8 cellular contexts compared by ENCODE assay signal in genomic region chr2:130727286-130727924, GRCh38. TPM values are rescaled to one million over a fixed set of nuclear protein-coding genes. Genes with fewer than 3 reads are reported as not detected.
DNase-seq lines count a peak whose midpoint lies in the region; ATAC-seq and TF ChIP-seq lines count a peak whose summit lies in the region.

No MANE protein-coding gene starts in this region.

- peak overlapping the region; percentile 58 to 76 for H3K27ac Mint-ChIP-seq in natural killer cell treated with Interleukin-12 subunit alpha and Interleukin-12 subunit beta and Interleukin-15 and Interleukin-18, amount 100 ng/mL, for 72 hours
- H3K27ac Mint-ChIP-seq in stimulated activated naive B cell treated with anti-CD40 and anti-IgM and Interleukin-4, amounts not matched to agents 10 μg/mL and 1 μg/mL and 100 μg/mL, for 72 hours = peak overlapping the region; percentile 75

- CTCF ChIA-PET in AG04450 (lab: Charles Lee) = no interaction called here

- TF ChIP-seq CTCF in AG04450 (IDR thresholded peaks at IDR 0.05; ENCODE audit: low read depth, low read length) = no peak
- TF ChIP-seq CTCF in fibroblast of mammary gland (conservative IDR thresholded peaks at IDR 0.05; ENCODE audit: control insufficient read depth, insufficient read depth, low read depth, low read length) = no peak

- H3K4me1 Mint-ChIP-seq in activated T-cell treated with anti-CD3 and anti-CD28 coated beads, Interleukin-2, amount 50 U/mL, for 4 hours (ENCODE audit: low read depth) = peaks cover 17% of the 10 kb centered on the region
- peaks cover 4 to 9% of the 10 kb centered on the region in 2 donors for H3K4me1 Mint-ChIP-seq in natural killer cell treated with Interleukin-12 subunit alpha and Interleukin-12 subunit beta and Interleukin-15 and Interleukin-18, amount 100 ng/mL, for 72 hours (ENCODE audit: low read depth in 2 of 2)
- H3K4me1 Mint-ChIP-seq in stimulated activated naive B cell treated with anti-CD40 and anti-IgM and Interleukin-4, amounts not matched to agents 10 μg/mL and 1 μg/mL and 100 μg/mL, for 72 hours = peaks cover 3 to 16% of the 10 kb centered on the region in 2 donors

- H3K4me3 Mint-ChIP-seq in activated T-cell treated with anti-CD3 and anti-CD28 coated beads, Interleukin-2, amount 50 U/mL, for 4 hours = peak overlapping the region; percentile 81
- H3K4me3 Mint-ChIP-seq in natural killer cell treated with Interleukin-12 subunit alpha and Interleukin-12 subunit beta and Interleukin-15 and Interleukin-18, amount 100 ng/mL, for 72 hours = peak overlapping the region; percentile 71
- H3K4me3 Mint-ChIP-seq in stimulated activated naive B cell treated with anti-CD40 and anti-IgM and Interleukin-4, amounts not matched to agents 10 μg/mL and 1 μg/mL and 100 μg/mL, for 72 hours = peak overlapping the region; percentile 78 to 82

- ATAC-seq in GM18907 (IDR thresholded peaks at IDR 0.05; ENCODE audit: unreplicated experiment) (peak; percentile 92), HG03175 (IDR thresholded peaks at IDR 0.05; ENCODE audit: unreplicated experiment) (peak; percentile 85)
- ATAC-seq in activated T-cell treated with anti-CD3 and anti-CD28 coated beads, Interleukin-2, amount 50 U/mL, for 4 hours = peak; percentile 94 to 95
- peak; percentile 96 to 97 for ATAC-seq in natural killer cell treated with Interleukin-12 subunit alpha and Interleukin-12 subunit beta and Interleukin-15 and Interleukin-18, amount 100 ng/mL, for 72 hours
- peak; percentile 94 for ATAC-seq in stimulated activated naive B cell treated with anti-CD40 and anti-IgM and Interleukin-4, amounts not matched to agents 10 μg/mL and 1 μg/mL and 100 μg/mL, for 72 hours (replicated peaks)

- H3K36me3 Mint-ChIP-seq in activated T-cell treated with anti-CD3 and anti-CD28 coated beads, Interleukin-2, amount 50 U/mL, for 4 hours (ENCODE audit: insufficient read depth) = no peaks in the 10 kb centered on the region
- no peaks in the 10 kb centered on the region for H3K36me3 Mint-ChIP-seq in natural killer cell treated with Interleukin-12 subunit alpha and Interleukin-12 subunit beta and Interleukin-15 and Interleukin-18, amount 100 ng/mL, for 72 hours
- no peaks in the 10 kb centered on the region for H3K36me3 Mint-ChIP-seq in stimulated activated naive B cell treated with anti-CD40 and anti-IgM and Interleukin-4, amounts not matched to agents 10 μg/mL and 1 μg/mL and 100 μg/mL, for 72 hours

- H3K27me3 Mint-ChIP-seq in activated T-cell treated with anti-CD3 and anti-CD28 coated beads, Interleukin-2, amount 50 U/mL, for 4 hours (ENCODE audit: low read depth) = peaks cover 1% of the 10 kb centered on the region
- peaks cover 0 to 2% of the 10 kb centered on the region in 2 donors for H3K27me3 Mint-ChIP-seq in natural killer cell treated with Interleukin-12 subunit alpha and Interleukin-12 subunit beta and Interleukin-15 and Interleukin-18, amount 100 ng/mL, for 72 hours
- H3K27me3 Mint-ChIP-seq in stimulated activated naive B cell treated with anti-CD40 and anti-IgM and Interleukin-4, amounts not matched to agents 10 μg/mL and 1 μg/mL and 100 μg/mL, for 72 hours = peaks cover 15 to 42% of the 10 kb centered on the region in 2 donors

- H3K9me3 Mint-ChIP-seq in activated T-cell treated with anti-CD3 and anti-CD28 coated beads, Interleukin-2, amount 50 U/mL, for 4 hours = no peaks in the 10 kb centered on the region
- peaks cover 2% of the 10 kb centered on the region for H3K9me3 Mint-ChIP-seq in natural killer cell treated with Interleukin-12 subunit alpha and Interleukin-12 subunit beta and Interleukin-15 and Interleukin-18, amount 100 ng/mL, for 72 hours
- H3K9me3 Mint-ChIP-seq in stimulated activated naive B cell treated with anti-CD40 and anti-IgM and Interleukin-4, amounts not matched to agents 10 μg/mL and 1 μg/mL and 100 μg/mL, for 72 hours = peaks cover 1 to 4% of the 10 kb centered on the region in 2 donors

- POLR2A ChIA-PET in AG04450 (lab: Yijun Ruan, JAX) = no interaction called here

- H3K4me3 ChIP-seq in AG04450 (ENCODE audit: low read depth, low read length) (peak overlapping the region; percentile 61), fibroblast of mammary gland (ENCODE audit: control insufficient read depth, low read depth, low read length) (peak overlapping the region; percentile 42)

- peaks cover 4% of the 10 kb centered on the region for H3K9me3 ChIP-seq in AG04450 (ENCODE audit: control insufficient read depth, insufficient read depth, low read length)

- DNase-seq in AG04450 (ENCODE audit: low read depth, low spot score) (no peak), NOMO-1 (lab: John Stamatoyannopoulos, UW; ENCODE audit: unreplicated experiment in 2 of 2) (peak; percentile 26 to 39), fibroblast of mammary gland (ENCODE audit: low read depth) (peak; percentile 60)
- peak; percentile 78 for DNase-seq in activated T-cell treated with anti-CD3 and anti-CD28 coated beads, Interleukin-2, amount 50 U/mL, for 4 hours
- peak; percentile 92 for DNase-seq in natural killer cell treated with Interleukin-12 subunit alpha and Interleukin-12 subunit beta and Interleukin-15 and Interleukin-18, amount 100 ng/mL, for 72 hours (ENCODE audit: low spot score)
- peak; percentile 78 for DNase-seq in stimulated activated naive B cell treated with anti-CD40 and anti-IgM and Interleukin-4, amounts not matched to agents 10 μg/mL and 1 μg/mL and 100 μg/mL, for 72 hours

- no peaks in the 10 kb centered on the region for H3K27me3 ChIP-seq in AG04450 (ENCODE audit: control insufficient read depth, insufficient read depth, low read length)

- no peak overlapping the region for H3K27ac ChIP-seq in AG04450 (ENCODE audit: low read depth, low read length)

RNA-seq across cellular contexts. Expression of gene GPR148, which starts 1.5 kb away (rescaled TPM):
- not detected in 2 replicates for polyA plus RNA-seq in AG04450 (2011; rRNA removed)
- polyA minus RNA-seq in AG04450 (2011; rRNA and poly(A)+ RNA removed) = 0.52 TPM in 1 of 2 replicates, not detected in the other
- not detected for total RNA-seq in activated T-cell treated with anti-CD3 and anti-CD28 coated beads, Interleukin-2, amount 50 U/mL, for 4 hours
- total RNA-seq in natural killer cell treated with Interleukin-12 subunit alpha and Interleukin-12 subunit beta and Interleukin-15 and Interleukin-18, amount 100 ng/mL, for 72 hours = not detected

RNA-seq across cellular contexts. Expression of gene AMER3, which starts 27.9 kb away (rescaled TPM):
- polyA plus RNA-seq in AG04450 (2011; rRNA removed) = not detected in 2 replicates
- polyA minus RNA-seq in AG04450 (2011; rRNA and poly(A)+ RNA removed) = not detected in 2 replicates
- total RNA-seq in activated T-cell treated with anti-CD3 and anti-CD28 coated beads, Interleukin-2, amount 50 U/mL, for 4 hours = not detected
- total RNA-seq in natural killer cell treated with Interleukin-12 subunit alpha and Interleukin-12 subunit beta and Interleukin-15 and Interleukin-18, amount 100 ng/mL, for 72 hours = not detected
